Comparison of ENCODE assay signal across 11 cellular contexts in the genomic region with DNA sequence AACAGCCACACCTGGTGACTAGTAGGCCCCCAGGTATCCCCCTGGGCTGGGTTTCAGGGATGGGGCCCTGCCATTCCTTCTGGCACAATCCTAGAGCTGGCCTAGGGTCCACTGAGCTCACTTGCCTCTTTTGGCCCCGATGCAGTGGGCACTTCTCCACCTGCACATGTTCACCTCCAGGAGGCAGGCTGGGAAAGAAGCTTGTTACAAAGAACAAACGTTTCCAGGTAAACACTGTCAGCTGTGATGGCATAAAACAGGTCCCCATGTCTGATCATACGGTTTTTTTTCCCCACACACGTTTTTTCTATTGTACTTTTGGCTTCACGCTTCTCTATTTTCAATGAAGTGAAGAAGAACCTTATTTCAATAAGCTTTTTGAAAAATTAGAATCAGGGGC. TPM values are rescaled to one million over a fixed set of nuclear protein-coding genes. Genes with fewer than 3 reads are reported as not detected.
DNase-seq lines count a peak whose midpoint lies in the region; ATAC-seq, FAIRE-seq and TF ChIP-seq lines count a peak whose summit lies in the region.
"Had no signal": no experiment of that assay in that cellular context is flagged by ENCODE, and none has a peak within 500 bp of the region (broad histone marks: within the 10 kb centered on the region; RNA-seq: fewer than 3 reads in every experiment).

No MANE protein-coding gene starts in this region.

- TF ChIP-seq CTCF in keratinocyte (optimal IDR thresholded peaks at IDR 0.05 in 1 of 3, IDR thresholded peaks at IDR 0.05 in 1 of 3, conservative IDR thresholded peaks at IDR 0.05 in 1 of 3; ENCODE audit: extremely low read depth in 1 of 3, insufficient read depth in 2 of 3, low read length in 3 of 3) (peak; percentile 47 to 65 (median 65)), suprapubic skin (IDR thresholded peaks at IDR 0.05) (no peak)

- H3K9me3 ChIP-seq in keratinocyte (ENCODE audit: control insufficient read depth, low read depth, low read length), result no peaks in the 10 kb centered on the region
- H3K9me3 ChIP-seq in suprapubic skin, result no peaks in the 10 kb centered on the region

- no peak for TF ChIP-seq POLR2A in suprapubic skin (IDR thresholded peaks at IDR 0.05)

- H3K4me1 ChIP-seq in keratinocyte (ENCODE audit: control insufficient read depth, extremely low read depth, insufficient read depth, low read length), result no peaks in the 10 kb centered on the region
- H3K4me1 ChIP-seq in suprapubic skin, result no peaks in the 10 kb centered on the region

- no peaks in the 10 kb centered on the region for H3K79me2 ChIP-seq in keratinocyte (ENCODE audit: control insufficient read depth, insufficient read depth, low read length)

- no peak overlapping the region for H3K27ac ChIP-seq in keratinocyte (ENCODE audit: control insufficient read depth, insufficient read depth, low read length)
- H3K27ac ChIP-seq in suprapubic skin, result no peak overlapping the region

- no peaks in the 10 kb centered on the region for H3K27me3 ChIP-seq in keratinocyte (ENCODE audit: control insufficient read depth, extremely low read depth, insufficient read depth, low read length)
- no peaks in the 10 kb centered on the region for H3K27me3 ChIP-seq in suprapubic skin

- TF ChIP-seq EP300 in suprapubic skin (IDR thresholded peaks at IDR 0.05), result no peak

- H4K20me1 ChIP-seq in keratinocyte (ENCODE audit: control insufficient read depth, extremely low read depth, insufficient read depth, low read length), result no peaks in the 10 kb centered on the region

- H3K4me3 ChIP-seq in keratinocyte (ENCODE audit: control insufficient read depth in 2 of 3, extremely low read depth in 1 of 3, insufficient read depth in 2 of 3, low read depth in 1 of 3, low read length in 3 of 3) (no peak overlapping the region), suprapubic skin (no peak overlapping the region)

- peak; percentile 18 for FAIRE-seq in GM18507 (lab: Jason Lieb, UNC)
- FAIRE-seq in keratinocyte (lab: Jason Lieb, UNC), result no peak
- FAIRE-seq: endothelial cell of umbilical vein had no signal

- H3K9ac ChIP-seq in keratinocyte (ENCODE audit: control insufficient read depth, extremely low read depth, insufficient read depth, low read length), result no peak overlapping the region

- peak; percentile 23 for DNase-seq in COR-L47 (lab: John Stamatoyannopoulos, UW)
- no peak for DNase-seq in GM18507 (ENCODE audit: extremely low spot score, insufficient read length, low read depth)
- peak; percentile 45 for DNase-seq in RPMI8226
- DNase-seq in keratinocyte (ENCODE audit: low read depth, low spot score), result no peak
- no peak for DNase-seq in mucosa of gallbladder (ENCODE audit: low spot score)
- no peak for DNase-seq in suprapubic skin (ENCODE audit: low spot score in 2 of 2)
- no peak for DNase-seq in AG20443 (ENCODE audit: low spot score)
- DNase-seq: NCI-H2227 treated with DMSO at 0.1 percent for 48 hours had no signal

- ATAC-seq in GM21526 (IDR thresholded peaks at IDR 0.05; ENCODE audit: low FRiP score, unreplicated experiment), result no peak
- ATAC-seq: naive thymus-derived CD4-positive, alpha-beta T cell had no signal

- no peak overlapping the region for H3K4me2 ChIP-seq in keratinocyte (ENCODE audit: control insufficient read depth, extremely low read depth, insufficient read depth, low read depth, low read length)

- dilution Hi-C loops in keratinocyte (cut with MboI; ENCODE audit: extremely low pct_ligation_motif_present, low sequenced_read_pairs), result no loop called here

- H3K9me1 ChIP-seq in keratinocyte (ENCODE audit: control insufficient read depth, extremely low read depth, insufficient read depth, low read length), result no peaks in the 10 kb centered on the region

- WGBS in suprapubic skin, result 32% methylated on average over 5 of the region's 5 CpGs

- no peak overlapping the region for H2AFZ ChIP-seq in keratinocyte (ENCODE audit: control insufficient read depth, low read length)

- H3K36me3 ChIP-seq in keratinocyte (ENCODE audit: control insufficient read depth in 2 of 2, extremely low read depth in 1 of 2, insufficient read depth in 2 of 2, low read length in 2 of 2) (no peaks in the 10 kb centered on the region), suprapubic skin (no peaks in the 10 kb centered on the region)

RNA-seq across cellular contexts. Expression of a gene that starts 15.8 kb away (rescaled TPM):
- polyA plus RNA-seq in keratinocyte, result 1.1 to 2.1 TPM (median 1.2 TPM) in 3 replicates
- not detected for polyA plus RNA-seq in keratinocyte (2011; ENCODE audit: low read depth)
- 0.96 and 1.4 TPM in 2 replicates for polyA plus RNA-seq in keratinocyte (2011; cell fraction: cytosol; rRNA removed)
- 1.6 and 1.8 TPM in 2 replicates for polyA plus RNA-seq in keratinocyte (2011; cell fraction: nucleus; rRNA removed)
- 1.6 TPM in 1 of 2 replicates, not detected in the other for polyA plus RNA-seq in keratinocyte (2012; ENCODE audit: low replicate concordance)
- 1.6 to 1.8 TPM in 2 of 3 replicates, not detected in the other for polyA minus RNA-seq in keratinocyte
- 3.1 TPM for polyA minus RNA-seq in keratinocyte (2011; cell fraction: cytosol; rRNA and poly(A)+ RNA removed)
- 0.42 and 1.2 TPM in 2 replicates for polyA minus RNA-seq in keratinocyte (2011; cell fraction: nucleus; rRNA and poly(A)+ RNA removed)
- total RNA-seq in mucosa of gallbladder (7.1 TPM), suprapubic skin (1 to 10 TPM; 1.3 to 6.0 (median 1.9) TPM)

RNA-seq across cellular contexts. Expression of a gene that starts 37.9 kb away (rescaled TPM):
- polyA plus RNA-seq in keratinocyte, result 77.4 to 158 TPM (median 83.3 TPM) in 3 replicates
- polyA plus RNA-seq in keratinocyte (2011; ENCODE audit: low read depth), result 282 TPM
- 65.6 and 135 TPM in 2 replicates for polyA plus RNA-seq in keratinocyte (2011; cell fraction: cytosol; rRNA removed)
- 43.3 and 66.0 TPM in 2 replicates for polyA plus RNA-seq in keratinocyte (2011; cell fraction: nucleus; rRNA removed)
- polyA plus RNA-seq in keratinocyte (2012; ENCODE audit: low replicate concordance), result 97.7 and 100.0 TPM in 2 replicates
- 25.3 to 78.5 TPM (median 47.9 TPM) in 3 replicates for polyA minus RNA-seq in keratinocyte
- 46.6 TPM for polyA minus RNA-seq in keratinocyte (2011; cell fraction: cytosol; rRNA and poly(A)+ RNA removed)
- 16.7 and 30.3 TPM in 2 replicates for polyA minus RNA-seq in keratinocyte (2011; cell fraction: nucleus; rRNA and poly(A)+ RNA removed)
- 101 TPM for total RNA-seq in mucosa of gallbladder
- 100 to 1,000 TPM in 2 of 4 donors, 10 to 100 TPM in 2; 83.6 to 107 (median 100) TPM for total RNA-seq in suprapubic skin

Comparison
In these comparisons a context has a peak if more than half of its experiments do, and no peak if none do; other contexts are left out.
1. DNase-seq: peak in COR-L47 (single experiment) and RPMI8226 (single experiment); none in GM18507 (single experiment), keratinocyte (single experiment), mucosa of gallbladder (single experiment), suprapubic skin (0 of 2) and AG20443 (single experiment).
2. CTCF ChIP-seq: peak in keratinocyte (3 of 3); none in suprapubic skin (0 of 2).